Comparison of ENCODE assay signal across 11 cellular contexts in genomic region chr22:26431151-26431995, GRCh38. TPM values are rescaled to one million over a fixed set of nuclear protein-coding genes. Genes with fewer than 3 reads are reported as not detected.
A peak's percentile ranks its signal among the peaks of the same experiment; 100 is the strongest.
DNase-seq lines count a peak whose midpoint lies in the region; ATAC-seq and TF ChIP-seq lines count a peak whose summit lies in the region.
"Had no signal": no experiment of that assay in that cellular context is flagged by ENCODE, and none has a peak within 500 bp of the region (broad histone marks: within the 10 kb centered on the region; RNA-seq: fewer than 3 reads in every experiment).

No MANE protein-coding gene starts in this region.

- BruUV-seq in PC-9 (replicated peaks; lab: Mats Ljungman, UMichigan), result no TSS peak

- H3K9me3 Mint-ChIP-seq in activated naive CD8-positive, alpha-beta T cell treated with anti-CD3 and anti-CD28 coated beads, Interleukin-2, amount 50 U/mL, for 24 hours, result no peaks in the 10 kb centered on the region
- no peaks in the 10 kb centered on the region for H3K9me3 Mint-ChIP-seq in nephron

- H3K36me3 Mint-ChIP-seq in activated naive CD8-positive, alpha-beta T cell treated with anti-CD3 and anti-CD28 coated beads, Interleukin-2, amount 50 U/mL, for 24 hours (ENCODE audit: low read depth), result peaks cover 12% of the 10 kb centered on the region
- H3K36me3 Mint-ChIP-seq in nephron (ENCODE audit: low read depth), result no peaks in the 10 kb centered on the region

- no peaks in the 10 kb centered on the region for H3K9me3 ChIP-seq in PC-9 (ENCODE audit: insufficient read depth, low read depth)
- H3K9me3 ChIP-seq: pancreas had no signal

- DNase-seq in EL (peak; percentile 13), HEK293T (ENCODE audit: extremely low spot score) (no peak), PC-9 (no peak), dorsolateral prefrontal cortex (no peak), epidermal melanocyte (ENCODE audit: insufficient read length, low spot score) (no peak)
- no peak for DNase-seq in activated naive CD8-positive, alpha-beta T cell treated with anti-CD3 and anti-CD28 coated beads, Interleukin-2, amount 50 U/mL, for 24 hours
- DNase-seq: NCI-H2081, pancreas, SIG-M5 had no signal

- H4K20me1 ChIP-seq in KMS-11 (ENCODE audit: insufficient read depth) (no peaks in the 10 kb centered on the region), PC-9 (ENCODE audit: insufficient read depth) (no peaks in the 10 kb centered on the region; the same call in 1 of the 2 replicates)

- CTCF ChIA-PET in HEK293T (lab: Yijun Ruan, JAX), result no interaction called here
- CTCF ChIA-PET in PC-9 (lab: Charles Lee), result interaction anchor here (0.6 kb wide), 1 partner anchor 28 kb away, joined by 4 read pairs; no protein-coding TSS in a partner anchor

- TF ChIP-seq CTCF in KMS-11 (conservative IDR thresholded peaks at IDR 0.05; ENCODE audit: low read depth, low read length) (no peak), nephron (IDR thresholded peaks at IDR 0.05; ENCODE audit: unreplicated experiment in 3 of 3) (no peak), PC-9 (conservative IDR thresholded peaks at IDR 0.05) (no peak), dorsolateral prefrontal cortex (IDR thresholded peaks at IDR 0.05 in 54 of 56, conservative IDR thresholded peaks at IDR 0.05 in 2 of 56; ENCODE audit: low read depth in 1 of 56, partially characterized antibody in 56 of 56) (no peak)

- H3K36me3 ChIP-seq in KMS-11 (ENCODE audit: insufficient read depth) (no peaks in the 10 kb centered on the region), PC-9 (ENCODE audit: low read depth) (no peaks in the 10 kb centered on the region)
- H3K36me3 ChIP-seq: pancreas had no signal

- H3K27me3 ChIP-seq in KMS-11 (ENCODE audit: insufficient read depth, low read depth), result no peaks in the 10 kb centered on the region
- H3K27me3 ChIP-seq in PC-9 (ENCODE audit: insufficient read depth, low read depth), result peaks cover 71% of the 10 kb centered on the region
- H3K27me3 ChIP-seq in dorsolateral prefrontal cortex, result no peaks in the 10 kb centered on the region
- H3K27me3 ChIP-seq: pancreas had no signal

- POLR2A ChIA-PET in HEK293T (lab: Yijun Ruan, JAX) (interaction anchor here (1.0 to 1.9 kb wide), 2 partner anchors 15 to 53 kb away, joined by 4 read pairs; partner anchors contain the start of genes HPS4 and SRRD), PC-9 (lab: Charles Lee; ENCODE audit: unreplicated experiment) (no interaction called here)

- peaks cover 3% of the 10 kb centered on the region for H3K27me3 Mint-ChIP-seq in activated naive CD8-positive, alpha-beta T cell treated with anti-CD3 and anti-CD28 coated beads, Interleukin-2, amount 50 U/mL, for 24 hours
- peaks cover 52% of the 10 kb centered on the region for H3K27me3 Mint-ChIP-seq in nephron (ENCODE audit: low read depth)

- H3K4me1 ChIP-seq in KMS-11 (ENCODE audit: low read depth, poor library complexity, severe bottlenecking) (peaks cover 39% of the 10 kb centered on the region), PC-9 (replicated peaks; ENCODE audit: insufficient read depth) (no peaks in the 10 kb centered on the region)
- H3K4me1 ChIP-seq: pancreas had no signal

- intact Hi-C loops in PC-9 (cut with micrococcal nuclease; ENCODE audit: unreplicated experiment), result no loop called here
- intact Hi-C loops in dorsolateral prefrontal cortex (cut with DNase I), result loop anchor here in 1 of 2 donors (5.0 kb wide), 1 partner anchor 51 kb away; the partner anchor contains the start of genes HPS4 and SRRD

- no peak for ATAC-seq in activated naive CD8-positive, alpha-beta T cell treated with anti-CD3 and anti-CD28 coated beads, Interleukin-2, amount 50 U/mL, for 24 hours
- ATAC-seq: pancreas had no signal

- no peak overlapping the region for H3K4me3 ChIP-seq in KMS-11 (IDR thresholded peaks at IDR 0.05; ENCODE audit: insufficient read depth, low read depth, low read length)
- H3K4me3 ChIP-seq in PC-9, result no peak overlapping the region
- H3K4me3 ChIP-seq in dorsolateral prefrontal cortex, result peak overlapping the region in 10 of 59 donors; percentile 39 to 80 (median 70)
- H3K4me3 ChIP-seq: pancreas had no signal

- peak overlapping the region; percentile 66 for H3K27ac Mint-ChIP-seq in activated naive CD8-positive, alpha-beta T cell treated with anti-CD3 and anti-CD28 coated beads, Interleukin-2, amount 50 U/mL, for 24 hours
- peak overlapping the region; percentile 16 to 81 (median 62) for H3K27ac Mint-ChIP-seq in nephron

- H3K27ac ChIP-seq in KMS-11 (peak overlapping the region; percentile 25; the same call in 1 of the 2 replicates), PC-9 (no peak overlapping the region), dorsolateral prefrontal cortex (peak overlapping the region in 15 of 59 donors; percentile 10 to 70 (median 44))
- H3K27ac ChIP-seq: pancreas had no signal

- no peaks in the 10 kb centered on the region for H3F3A ChIP-seq in PC-9 (ENCODE audit: insufficient read depth, low read depth)

- H3K4me2 ChIP-seq in KMS-11 (peak overlapping the region; percentile 83), PC-9 (no peak overlapping the region)

- no peak overlapping the region for H2AFZ ChIP-seq in KMS-11 (ENCODE audit: low read depth)
- no peak overlapping the region for H2AFZ ChIP-seq in PC-9

- H3K9ac ChIP-seq in KMS-11, result 0 out of 2 replicates have a peak overlapping the region, but pooled peaks have one; percentile 5

- H3K79me2 ChIP-seq in KMS-11 (ENCODE audit: insufficient read depth, low read depth) (0 out of 2 replicates have a peak, but pooled peaks cover 5% of the 10 kb centered on the region), PC-9 (ENCODE audit: low read depth) (no peaks in the 10 kb centered on the region)

- peaks cover 67% of the 10 kb centered on the region for H3K4me1 Mint-ChIP-seq in activated naive CD8-positive, alpha-beta T cell treated with anti-CD3 and anti-CD28 coated beads, Interleukin-2, amount 50 U/mL, for 24 hours
- H3K4me1 Mint-ChIP-seq in nephron, result peaks cover 26% of the 10 kb centered on the region

- no peaks in the 10 kb centered on the region for H3K9me2 ChIP-seq in PC-9 (ENCODE audit: insufficient read depth)

- H3K4me3 Mint-ChIP-seq in activated naive CD8-positive, alpha-beta T cell treated with anti-CD3 and anti-CD28 coated beads, Interleukin-2, amount 50 U/mL, for 24 hours, result peak overlapping the region; percentile 79
- H3K4me3 Mint-ChIP-seq in nephron, result peak overlapping the region; percentile 76 to 81 (median 81)

TF ChIP-seq in HEK293T, 16 proteins besides CTCF, POLR2A, EP300 and RAD21:
- no peak for TF ChIP-seq PKNOX1 (IDR thresholded peaks at IDR 0.05)
- no peak for TF ChIP-seq ARNT (IDR thresholded peaks at IDR 0.05)
- no peak for TF ChIP-seq L3MBTL2 (conservative IDR thresholded peaks at IDR 0.05)
- TF ChIP-seq CTBP1 (IDR thresholded peaks at IDR 0.05; ENCODE audit: borderline replicate concordance), result no peak
- no peak for TF ChIP-seq SUZ12 (IDR thresholded peaks at IDR 0.05)
- TF ChIP-seq HDGF (IDR thresholded peaks at IDR 0.05; ENCODE audit: borderline replicate concordance), result no peak
- TF ChIP-seq FOXK2 (IDR thresholded peaks at IDR 0.05), result no peak
- no peak for TF ChIP-seq SP1 (IDR thresholded peaks at IDR 0.05)
- no peak for TF ChIP-seq ELF4 (IDR thresholded peaks at IDR 0.05)
- TF ChIP-seq NFRKB (IDR thresholded peaks at IDR 0.05), result no peak
- TF ChIP-seq FOXA1 (IDR thresholded peaks at IDR 0.05), result no peak
- TF ChIP-seq LEF1 (IDR thresholded peaks at IDR 0.05; ENCODE audit: borderline replicate concordance), result no peak
- no peak for TF ChIP-seq TARDBP (IDR thresholded peaks at IDR 0.05)

RNA-seq across cellular contexts. Expression of gene ASPHD2, which starts 2.3 kb away (rescaled TPM):
- 0.33 and 0.44 TPM in 2 replicates for total RNA-seq in PC-9 (2021)
- 10 to 100 TPM in 111 of 120 experiments, 1 to 10 TPM in 9; 4.8 to 24.5 (median 15.5) TPM for total RNA-seq in dorsolateral prefrontal cortex

RNA-seq across cellular contexts. Expression of gene HPS4, which starts 52.2 kb away (rescaled TPM):
- total RNA-seq in PC-9 (2021) (21.2 and 33.1 TPM in 2 replicates), dorsolateral prefrontal cortex (10 to 100 TPM; 31.0 to 59.1 (median 45.3) TPM)

RNA-seq across cellular contexts. Expression of gene SRRD, which starts 52.3 kb away (rescaled TPM):
- total RNA-seq in PC-9 (2021), result 7.1 and 9.5 TPM in 2 replicates
- total RNA-seq in dorsolateral prefrontal cortex, result 10 to 100 TPM; 15.0 to 37.8 (median 23.3) TPM
